Comparison of ENCODE assay signal across 13 cellular contexts in the genomic region with DNA sequence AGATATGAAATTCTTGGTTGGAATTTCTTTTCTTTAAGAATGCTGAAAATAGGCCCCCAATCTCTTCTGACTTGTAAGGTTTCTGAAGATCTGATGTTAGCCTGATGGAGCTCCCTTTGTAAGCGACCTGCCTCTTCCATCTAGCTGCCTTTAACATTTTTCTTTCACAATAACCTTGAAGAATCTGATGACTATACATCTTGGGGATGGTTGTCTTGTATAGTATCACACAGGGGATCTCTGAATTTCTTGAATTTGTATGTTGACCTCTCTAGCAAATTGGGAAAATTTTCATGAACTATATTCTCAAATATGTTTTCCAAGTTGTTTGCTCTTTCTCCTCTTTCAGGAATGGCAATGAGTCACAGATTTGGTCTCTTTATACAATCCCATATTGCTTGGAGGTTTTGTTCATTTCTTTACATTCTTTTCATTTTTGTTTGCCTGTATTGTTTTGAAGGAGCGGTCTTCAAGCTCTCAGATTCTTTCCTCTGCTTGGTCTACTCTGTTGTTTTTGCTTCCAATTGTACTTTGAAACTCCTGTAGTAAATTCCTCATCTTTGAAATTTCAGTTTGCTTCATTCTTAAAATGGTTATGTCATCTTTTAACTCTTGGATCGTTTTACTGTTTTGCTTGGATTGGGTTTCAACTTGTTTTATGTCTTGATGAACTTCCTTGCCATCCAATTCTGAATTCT.
A peak's percentile ranks its signal among the peaks of the same experiment; 100 is the strongest.
DNase-seq lines count a peak whose midpoint lies in the region; ATAC-seq and TF ChIP-seq lines count a peak whose summit lies in the region.
"Had no signal": no experiment of that assay in that cellular context is flagged by ENCODE, and none has a peak within 500 bp of the region (broad histone marks: within the 10 kb centered on the region; RNA-seq: fewer than 3 reads in every experiment).

No MANE protein-coding gene starts in this region.

- H3K4me3 ChIP-seq in neural progenitor cell = no peak overlapping the region
- H3K4me3 ChIP-seq: BLaER1 treated with 17β-estradiol and CSF1 and Interleukin-3, amounts not matched to agents 10 nM and 100 nM had no signal

- H4K20me1 ChIP-seq in neural progenitor cell (ENCODE audit: low read depth) = no peaks in the 10 kb centered on the region
- H4K20me1 ChIP-seq: BLaER1 treated with 17β-estradiol and CSF1 and Interleukin-3, amounts not matched to agents 10 nM and 100 nM had no signal

- DNase-seq in AG09319 (ENCODE audit: extremely low read depth, low read depth) (peak; percentile 19), NCI-H226 (peak; percentile 39), endothelial cell (ENCODE audit: low spot score) (no peak), neural progenitor cell (ENCODE audit: low spot score) (no peak), KG1 (lab: John Stamatoyannopoulos, UW) (no peak), DMS 273 treated with DMSO at 0.1 percent for 48 hours (lab: John Stamatoyannopoulos, UW) (no peak), NCI-H748 (lab: John Stamatoyannopoulos, UW; ENCODE audit: unreplicated experiment) (no peak)
- DNase-seq: activated gamma-delta T cell treated with Interleukin-2 at 50 U/mL for 16 hours; NCI-H1048; stimulated activated CD4-positive, alpha-beta T cell treated with anti-CD3 and anti-CD28 coated beads, Interleukin-15, amount 100 ng/mL, for 24 hours had no signal

- H3K4me1 ChIP-seq in neural progenitor cell = no peaks in the 10 kb centered on the region
- H3K4me1 ChIP-seq: BLaER1 treated with 17β-estradiol and CSF1 and Interleukin-3, amounts not matched to agents 10 nM and 100 nM had no signal

- H3K4me1 Mint-ChIP-seq in endothelial cell (ENCODE audit: unreplicated experiment) = peaks cover 10% of the 10 kb centered on the region
- no peaks in the 10 kb centered on the region for H3K4me1 Mint-ChIP-seq in neural progenitor cell
- H3K4me1 Mint-ChIP-seq: memory B cell had no signal

- ATAC-seq in HG03469 (IDR thresholded peaks at IDR 0.05; ENCODE audit: unreplicated experiment) = no peak

- no peaks in the 10 kb centered on the region for H3K79me2 ChIP-seq in neural progenitor cell (ENCODE audit: low read depth)

- peaks cover 7% of the 10 kb centered on the region for H3K9me3 Mint-ChIP-seq in endothelial cell (ENCODE audit: unreplicated experiment)
- peaks cover 4% of the 10 kb centered on the region for H3K9me3 Mint-ChIP-seq in neural progenitor cell

- H3K27ac Mint-ChIP-seq in endothelial cell (ENCODE audit: unreplicated experiment) = peak overlapping the region; percentile 54
- no peak overlapping the region for H3K27ac Mint-ChIP-seq in neural progenitor cell
- H3K27ac Mint-ChIP-seq: memory B cell had no signal

- H3K27me3 Mint-ChIP-seq in endothelial cell (ENCODE audit: unreplicated experiment) (peaks cover 1% of the 10 kb centered on the region), neural progenitor cell (ENCODE audit: insufficient read depth, low read depth) (no peaks in the 10 kb centered on the region)
- H3K27me3 Mint-ChIP-seq: memory B cell had no signal

- H3K27me3 ChIP-seq in neural progenitor cell = no peaks in the 10 kb centered on the region
- H3K27me3 ChIP-seq: BLaER1 treated with 17β-estradiol and CSF1 and Interleukin-3, amounts not matched to agents 10 nM and 100 nM had no signal

- peaks cover 4% of the 10 kb centered on the region for H3K36me3 ChIP-seq in neural progenitor cell
- H3K36me3 ChIP-seq: BLaER1 treated with 17β-estradiol and CSF1 and Interleukin-3, amounts not matched to agents 10 nM and 100 nM had no signal

- no peaks in the 10 kb centered on the region for H3F3A ChIP-seq in neural progenitor cell (ENCODE audit: low read depth)

- H2AFZ ChIP-seq in neural progenitor cell (replicated peaks) = peak overlapping the region; percentile 51

- H3K9ac ChIP-seq in neural progenitor cell = no peak overlapping the region
- H3K9ac ChIP-seq: BLaER1 treated with 17β-estradiol and CSF1 and Interleukin-3, amounts not matched to agents 10 nM and 100 nM had no signal

- H3K36me3 Mint-ChIP-seq in endothelial cell (ENCODE audit: low read depth, unreplicated experiment) (no peaks in the 10 kb centered on the region), neural progenitor cell (no peaks in the 10 kb centered on the region)
- H3K36me3 Mint-ChIP-seq: memory B cell had no signal

- TF ChIP-seq CTCF in AG09319 (IDR thresholded peaks at IDR 0.05; ENCODE audit: low read depth, low read length) (no peak), endothelial cell (IDR thresholded peaks at IDR 0.05; ENCODE audit: unreplicated experiment) (no peak), neural progenitor cell (IDR thresholded peaks at IDR 0.05) (no peak)

- H3K4me2 ChIP-seq in neural progenitor cell = no peak overlapping the region
- H3K4me2 ChIP-seq: BLaER1 treated with 17β-estradiol and CSF1 and Interleukin-3, amounts not matched to agents 10 nM and 100 nM had no signal

- H3K9me3 ChIP-seq in neural progenitor cell (ENCODE audit: low read depth) = no peaks in the 10 kb centered on the region

- H3K4me3 Mint-ChIP-seq in endothelial cell (ENCODE audit: unreplicated experiment) = no peak overlapping the region
- no peak overlapping the region for H3K4me3 Mint-ChIP-seq in neural progenitor cell
- H3K4me3 Mint-ChIP-seq: memory B cell had no signal

- no peak overlapping the region for H3K27ac ChIP-seq in neural progenitor cell
- H3K27ac ChIP-seq: BLaER1 treated with 17β-estradiol and CSF1 and Interleukin-3, amounts not matched to agents 10 nM and 100 nM had no signal

Comparison
In these comparisons a context has a peak if more than half of its experiments do, and no peak if none do; other contexts are left out.
1. DNase-seq: peak in AG09319 (single experiment) and NCI-H226 (single experiment); none in endothelial cell (single experiment), neural progenitor cell (single experiment), KG1 (single experiment), DMS 273 treated with DMSO at 0.1 percent for 48 hours (single experiment) and NCI-H748 (single experiment).